19 cellular contexts compared by ENCODE assay signal in the genomic region with DNA sequence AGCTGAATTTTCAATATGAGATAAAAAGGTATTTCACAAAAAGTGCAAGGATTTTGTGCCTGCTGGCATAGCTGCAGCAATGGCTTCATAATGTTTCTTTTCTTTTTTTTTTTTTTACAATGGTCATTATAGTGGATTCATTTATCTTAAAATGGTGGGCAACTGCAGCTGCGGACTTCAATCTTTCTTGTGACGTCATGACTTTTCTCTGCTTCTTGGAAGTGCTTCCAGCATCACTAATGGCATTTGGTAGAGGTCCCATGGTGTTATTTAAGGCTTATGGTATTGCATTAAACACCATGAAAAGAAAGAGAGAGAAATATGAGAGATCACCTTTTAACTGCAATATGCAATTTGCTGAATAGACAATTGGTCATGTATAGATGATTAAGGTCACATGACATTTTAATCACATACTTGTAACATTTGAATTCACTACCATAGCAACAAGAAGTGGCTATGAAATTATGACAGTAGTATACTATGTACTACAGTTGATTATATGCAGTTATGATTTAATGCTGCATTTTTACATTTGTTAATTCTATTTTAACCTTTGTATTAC.
"Had no signal": no experiment of that assay in that cellular context is flagged by ENCODE, and none has a peak within 500 bp of the region (broad histone marks: within the 10 kb centered on the region; RNA-seq: fewer than 3 reads in every experiment).

No MANE protein-coding gene starts in this region.

- H3K4me2 ChIP-seq: KMS-11 had no signal

- H3K9ac ChIP-seq: KMS-11 had no signal

- DNase-seq: IMR-90; MV-4-11; NCI-H1048; NCI-H1105; NCI-H187; NCI-H2029; NCI-H2081 treated with DMSO at 0.1 percent for 48 hours; NCI-H2227 treated with DMSO at 0.1 percent for 48 hours; NCI-H524; NCI-H526 treated with DMSO at 0.1 percent for 48 hours; NCI-H774; NK-92 treated with Interleukin-12 subunit alpha and Interleukin-12 subunit beta, amount 100 ng/mL, for 24 hours; PC-3; SHP77; T-helper 1 cell had no signal

- H3K27ac ChIP-seq: KMS-11, RWPE1 had no signal

- ATAC-seq: Panc1, PC-3, SK-N-SH treated with all-trans-retinoic acid at 6 μM for 48 hours had no signal
